In genomic region chr19:13920940-13921744, GRCh38 we compare ENCODE assay signal across 9 cellular contexts.
DNase-seq lines count a peak whose midpoint lies in the region; ATAC-seq and TF ChIP-seq lines count a peak whose summit lies in the region.
"Had no signal": no experiment of that assay in that cellular context is flagged by ENCODE, and none has a peak within 500 bp of the region (broad histone marks: within the 10 kb centered on the region; RNA-seq: fewer than 3 reads in every experiment).

No MANE protein-coding gene starts in this region.

- no peak for ATAC-seq in GM18498 (IDR thresholded peaks at IDR 0.05; ENCODE audit: unreplicated experiment)
- no peak for ATAC-seq in HG03039 (IDR thresholded peaks at IDR 0.05; ENCODE audit: unreplicated experiment)

- in situ Hi-C loops in KBM-7 (cut with MboI; ENCODE audit: low pct_unique_long_range_greater_than_20kb, low sequenced_read_pairs), result no loop called here

- no peak for TF ChIP-seq CTCF in fibroblast of mammary gland (conservative IDR thresholded peaks at IDR 0.05; ENCODE audit: control insufficient read depth, insufficient read depth, low read depth, low read length)

- no peak overlapping the region for H3K4me3 ChIP-seq in fibroblast of mammary gland (ENCODE audit: control insufficient read depth, low read depth, low read length)
- H3K4me3 ChIP-seq: tibial nerve had no signal

- DNase-seq in NCI-H1105 treated with DMSO at 0.1 percent for 48 hours (lab: John Stamatoyannopoulos, UW) (peak; percentile 5), NCI-H1105 (lab: John Stamatoyannopoulos, UW) (no peak), KBM-7 (peak; percentile 54), SW480 (ENCODE audit: low spot score) (peak; percentile 73), fibroblast of mammary gland (ENCODE audit: low read depth) (peak; percentile 64)
- DNase-seq in stimulated activated CD8-positive, alpha-beta memory T cell treated with anti-CD3 and anti-CD28 coated beads, Interleukin-4, amount 100 ng/mL, for 48 hours, result peak; percentile 48
